In the genomic region with DNA sequence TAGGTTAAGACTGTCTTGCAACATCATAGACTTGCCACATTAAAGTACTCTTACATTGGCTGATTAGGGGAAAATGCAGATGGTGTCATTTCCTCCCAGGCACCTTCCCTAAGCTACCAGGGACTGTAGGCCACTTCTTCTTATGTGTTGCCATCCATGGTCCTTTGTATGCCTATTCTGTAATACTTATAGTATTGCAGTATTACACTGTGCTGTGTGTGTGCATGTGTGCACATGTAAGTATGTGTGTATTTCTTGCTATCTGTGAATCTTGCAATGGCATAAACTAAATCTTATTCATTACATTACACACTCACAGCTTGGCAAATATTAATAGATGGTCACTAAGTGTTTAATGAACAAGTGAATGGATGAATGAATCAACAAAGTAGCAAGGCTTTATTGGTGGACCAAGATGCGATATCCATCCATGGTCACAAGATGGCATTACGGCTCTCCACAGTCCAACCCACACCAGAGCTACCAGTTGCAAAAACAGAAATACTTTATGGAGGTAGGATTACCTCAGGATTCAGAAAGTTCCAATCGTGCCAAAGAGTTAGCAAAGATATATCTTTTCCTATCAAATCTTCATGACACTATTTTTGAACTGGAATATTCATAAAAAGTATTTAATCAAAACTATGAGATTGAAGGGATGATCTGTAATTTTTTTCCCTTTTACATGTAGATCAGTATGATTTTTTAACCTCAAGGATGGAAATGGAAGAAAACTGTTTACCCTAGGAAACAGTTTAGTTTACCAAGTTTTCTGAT, we compare ENCODE assay signal across 7 cellular contexts.
A peak's percentile ranks its signal among the peaks of the same experiment; 100 is the strongest.
DNase-seq lines count a peak whose midpoint lies in the region; ATAC-seq and TF ChIP-seq lines count a peak whose summit lies in the region.

No MANE protein-coding gene starts in this region.

- H3K56ac ChIP-seq in IMR-90 (ENCODE audit: extremely low read depth, insufficient read depth, low read length): no peak overlapping the region

- dilution Hi-C loops in IMR-90 (cut with HindIII; ENCODE audit: low sequenced_read_pairs, unreplicated experiment): no loop called here

- H3K18ac ChIP-seq in IMR-90 (ENCODE audit: low read depth, low read length): no peak overlapping the region

- H3K36me3 ChIP-seq in IMR-90 (ENCODE audit: control insufficient read depth, insufficient read depth, low read length) (no peaks in the 10 kb centered on the region), SJCRH30 (no peaks in the 10 kb centered on the region)

- no peaks in the 10 kb centered on the region for H3K9me3 Mint-ChIP-seq in mesothelial cell of epicardium

- no peak overlapping the region for H3K14ac ChIP-seq in IMR-90 (replicated peaks; ENCODE audit: low read depth, low read length)

- H3K4ac ChIP-seq in IMR-90 (ENCODE audit: low read depth, low read length): no peak overlapping the region

- no peak overlapping the region for H2AK9ac ChIP-seq in IMR-90 (replicated peaks; ENCODE audit: low read depth, low read length, poor library complexity)

- H2BK5ac ChIP-seq in IMR-90 (ENCODE audit: low read depth, low read length, poor library complexity, severe bottlenecking): no peak overlapping the region

- POLR2A ChIA-PET in IMR-90 (lab: Charles Lee; ENCODE audit: unreplicated experiment): no interaction called here

- in situ Hi-C loops in G401 (cut with HindIII; ENCODE audit: low sequenced_read_pairs): no loop called here
- in situ Hi-C loops in IMR-90 (cut with MboI; ENCODE audit: low sequenced_read_pairs): loop anchor here (5.0 to 25.0 kb wide), 3 partner anchors 250 to 847 kb away; no protein-coding TSS in a partner anchor

- TF ChIP-seq RAD21 in IMR-90 (IDR thresholded peaks at IDR 0.05; ENCODE audit: low read length): peak; percentile 78

- peaks cover 33% of the 10 kb centered on the region for H3K4me1 Mint-ChIP-seq in mesothelial cell of epicardium

- H3K27me3 Mint-ChIP-seq in mesothelial cell of epicardium (ENCODE audit: low read depth): no peaks in the 10 kb centered on the region

- H3K4me2 ChIP-seq in IMR-90 (ENCODE audit: low read depth, low read length): no peak overlapping the region

- H3K9me3 ChIP-seq in IMR-90 (ENCODE audit: control insufficient read depth, insufficient read depth, low read length) (no peaks in the 10 kb centered on the region), SJCRH30 (replicated peaks) (no peaks in the 10 kb centered on the region)

- H3K27me3 ChIP-seq in IMR-90 (ENCODE audit: control insufficient read depth, insufficient read depth, low read length) (no peaks in the 10 kb centered on the region), SJCRH30 (no peaks in the 10 kb centered on the region), dorsolateral prefrontal cortex (no peaks in the 10 kb centered on the region)

- H3K9me1 ChIP-seq in IMR-90 (ENCODE audit: insufficient read depth, low read length): no peaks in the 10 kb centered on the region

- no peak overlapping the region for H3K4me3 Mint-ChIP-seq in mesothelial cell of epicardium

- no peak overlapping the region for H4K8ac ChIP-seq in IMR-90 (ENCODE audit: low read depth in 2 of 2, low read length in 2 of 2)

- intact Hi-C loops in IMR-90 (cut with micrococcal nuclease): loop anchor here (1.0 to 5.0 kb wide), 7 partner anchors 157 to 1072 kb away; no protein-coding TSS in a partner anchor
- intact Hi-C loops in dorsolateral prefrontal cortex (cut with DNase I): loop anchor here in 1 of 2 donors (10.0 kb wide), 1 partner anchor 850 kb away; no protein-coding TSS in a partner anchor

- no peaks in the 10 kb centered on the region for H4K20me1 ChIP-seq in IMR-90 (ENCODE audit: insufficient read depth, low read length)

- no peak overlapping the region for H2AK5ac ChIP-seq in IMR-90 (ENCODE audit: low read depth, low read length)

- H3K27ac Mint-ChIP-seq in mesothelial cell of epicardium: no peak overlapping the region

- H3K36me3 Mint-ChIP-seq in mesothelial cell of epicardium: no peaks in the 10 kb centered on the region

- H3K79me1 ChIP-seq in IMR-90 (ENCODE audit: low read depth in 1 of 2, low read length in 2 of 2): no peaks in the 10 kb centered on the region

- DNase-seq in G401 (ENCODE audit: low spot score) (peak; percentile 53), IMR-90 (peak; percentile 51), SJCRH30 (peak; percentile 19 to 54), dorsolateral prefrontal cortex (peak in 2 of 10 donors; percentile 7 to 17), mesothelial cell of epicardium (ENCODE audit: low spot score in 2 of 2, unreplicated experiment in 2 of 2) (no peak), GM19240 (ENCODE audit: insufficient read length, low spot score) (no peak)

- H3K27ac ChIP-seq in IMR-90 (ENCODE audit: insufficient read depth, low read length) (no peak overlapping the region), SJCRH30 (no peak overlapping the region), dorsolateral prefrontal cortex (no peak overlapping the region)

- H3K4me1 ChIP-seq in IMR-90 (ENCODE audit: control insufficient read depth, insufficient read depth, low read length) (0 out of 2 replicates have a peak, but pooled peaks cover 2% of the 10 kb centered on the region), SJCRH30 (0 out of 2 replicates have a peak, but pooled peaks cover 3% of the 10 kb centered on the region)

- no peak overlapping the region for H3K9ac ChIP-seq in IMR-90 (ENCODE audit: low read depth, low read length)

- H3K23ac ChIP-seq in IMR-90 (ENCODE audit: low read depth, low read length): no peak overlapping the region

- TF ChIP-seq CTCF in IMR-90 (conservative IDR thresholded peaks at IDR 0.05; ENCODE audit: low read depth, low read length) (peak; percentile 66), dorsolateral prefrontal cortex (IDR thresholded peaks at IDR 0.05 in 54 of 56, conservative IDR thresholded peaks at IDR 0.05 in 2 of 56; ENCODE audit: low read depth in 1 of 56, partially characterized antibody in 56 of 56) (peak in 55 of 56 donors; percentile 32 to 75 (median 54)), mesothelial cell of epicardium (IDR thresholded peaks at IDR 0.05; ENCODE audit: unreplicated experiment) (peak; percentile 49)

- TF ChIP-seq POLR2A in IMR-90 (IDR thresholded peaks at IDR 0.05; ENCODE audit: low read depth, low read length): no peak

- no TSS peak for BruUV-seq in IMR-90 (replicated peaks; lab: Mats Ljungman, UMichigan)

- no peak overlapping the region for H2BK15ac ChIP-seq in IMR-90 (ENCODE audit: low read depth, low read length)

- H2BK20ac ChIP-seq in IMR-90 (ENCODE audit: low read depth, low read length): no peak overlapping the region

- H2BK120ac ChIP-seq in IMR-90 (ENCODE audit: low read depth, low read length): no peak overlapping the region

- H4K5ac ChIP-seq in IMR-90 (ENCODE audit: low read depth, low read length): no peak overlapping the region

- no peak overlapping the region for H2AFZ ChIP-seq in IMR-90 (replicated peaks; ENCODE audit: low read length, poor library complexity)

- CTCF ChIA-PET in IMR-90 (lab: Yijun Ruan, JAX): interaction anchor here (0.6 to 1.2 kb wide), 4 partner anchors 22 to 254 kb away, joined by 3 to 8 read pairs (median 4); no protein-coding TSS in a partner anchor

- H3K4me3 ChIP-seq in IMR-90 (ENCODE audit: insufficient read depth, low read depth, low read length) (no peak overlapping the region), SJCRH30 (no peak overlapping the region), dorsolateral prefrontal cortex (no peak overlapping the region)

- no peak overlapping the region for H4K91ac ChIP-seq in IMR-90 (ENCODE audit: insufficient read depth, low read depth, low read length)

- no CpG with 5 or more reads among the region's 3 CpGs for WGBS in IMR-90 (ENCODE audit: extremely low coverage in 2 of 2, insufficient read length in 1 of 2), 2 experiments

- peak; percentile 73 for ATAC-seq in GM19463 (IDR thresholded peaks at IDR 0.05; ENCODE audit: unreplicated experiment)
- ATAC-seq in IMR-90 (ENCODE audit: low read depth): peak; percentile 91

TF ChIP-seq in IMR-90, 13 proteins besides CTCF, POLR2A, EP300 and RAD21:
- peak; percentile 79 for TF ChIP-seq SMC3 (IDR thresholded peaks at IDR 0.05; ENCODE audit: low read depth, low read length)
- TF ChIP-seq, protein P1, sequence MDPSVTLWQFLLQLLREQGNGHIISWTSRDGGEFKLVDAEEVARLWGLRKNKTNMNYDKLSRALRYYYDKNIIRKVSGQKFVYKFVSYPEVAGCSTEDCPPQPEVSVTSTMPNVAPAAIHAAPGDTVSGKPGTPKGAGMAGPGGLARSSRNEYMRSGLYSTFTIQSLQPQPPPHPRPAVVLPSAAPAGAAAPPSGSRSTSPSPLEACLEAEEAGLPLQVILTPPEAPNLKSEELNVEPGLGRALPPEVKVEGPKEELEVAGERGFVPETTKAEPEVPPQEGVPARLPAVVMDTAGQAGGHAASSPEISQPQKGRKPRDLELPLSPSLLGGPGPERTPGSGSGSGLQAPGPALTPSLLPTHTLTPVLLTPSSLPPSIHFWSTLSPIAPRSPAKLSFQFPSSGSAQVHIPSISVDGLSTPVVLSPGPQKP (IDR thresholded peaks at IDR 0.05; ENCODE audit: borderline replicate concordance, low read depth, low read length): no peak

Comparison
In these comparisons a context has a peak if more than half of its experiments do, and no peak if none do; other contexts are left out.
1. DNase-seq: peak in G401 (single experiment), IMR-90 (single experiment) and SJCRH30 (2 of 2); none in mesothelial cell of epicardium (0 of 2) and GM19240 (single experiment).
2. Peak in every context shown above with its lines, with median percentiles within 50 percentile points of each other: CTCF ChIP-seq.